Comparison of ENCODE assay signal across 8 cellular contexts in genomic region chr2:135875491-135876065, GRCh38. TPM values are rescaled to one million over a fixed set of nuclear protein-coding genes. Genes with fewer than 3 reads are reported as not detected.
DNase-seq lines count a peak whose midpoint lies in the region; ATAC-seq lines count a peak whose summit lies in the region.

No MANE protein-coding gene starts in this region.

- H2BK120ac ChIP-seq in mesenchymal stem cell (ENCODE audit: low read depth, low read length): no peak overlapping the region

- H3K18ac ChIP-seq in mesenchymal stem cell (ENCODE audit: low read depth in 1 of 2, low read length in 2 of 2): peak overlapping the region in 1 of 2 experiments; percentile 61

- no peak overlapping the region for H4K91ac ChIP-seq in mesenchymal stem cell (ENCODE audit: low read length)

- no peaks in the 10 kb centered on the region for H3K27me3 ChIP-seq in mesenchymal stem cell (ENCODE audit: control insufficient read depth in 1 of 2, insufficient read depth in 1 of 2, low read length in 2 of 2)

- WGBS in mesenchymal stem cell: under 1% methylated on average over 26 of the region's 26 CpGs

- H2BK15ac ChIP-seq in mesenchymal stem cell (ENCODE audit: low read depth, poor library complexity, severe bottlenecking): no peak overlapping the region

- H2AFZ ChIP-seq in mesenchymal stem cell (ENCODE audit: low read depth, low read length): peak overlapping the region; percentile 92

- peak overlapping the region; percentile 81 to 92 for H3K4me3 ChIP-seq in mesenchymal stem cell (ENCODE audit: insufficient read depth in 1 of 2, low read depth in 1 of 2, low read length in 2 of 2)

- peak; percentile 75 for DNase-seq in SIG-M5 treated with dmso at 0.1 percent for 504 hours (lab: John Stamatoyannopoulos, UW; ENCODE audit: unreplicated experiment)
- no peak for DNase-seq in SIG-M5 (lab: John Stamatoyannopoulos, UW)
- peak; percentile 49 for DNase-seq in NCI-H146 treated with DMSO at 0.1 percent for 48 hours (lab: John Stamatoyannopoulos, UW; ENCODE audit: unreplicated experiment)
- peak; percentile 51 to 72 for DNase-seq in activated CD4-positive, alpha-beta T cell treated with anti-CD3 and anti-CD28 coated beads, Interleukin-2, amount 50 U/mL, for 24 hours (ENCODE audit: low read depth in 1 of 2, low spot score in 1 of 2)
- DNase-seq in ecto neural progenitor cell (ENCODE audit: low spot score): peak; percentile 74
- peak; percentile 74 for DNase-seq in mesenchymal stem cell
- DNase-seq in stimulated activated CD8-positive, alpha-beta memory T cell treated with anti-CD3 and anti-CD28 coated beads, Interleukin-15, amount 100 ng/mL, for 4 hours (ENCODE audit: low read depth in 2 of 2): peak; percentile 60 to 61

- peak; percentile 57 for ATAC-seq in HG02798 (IDR thresholded peaks at IDR 0.05; ENCODE audit: poor library complexity, unreplicated experiment)

- no peak overlapping the region for H2AK5ac ChIP-seq in mesenchymal stem cell (ENCODE audit: low read length, severe bottlenecking)

- peak overlapping the region; percentile 29 for H4K8ac ChIP-seq in mesenchymal stem cell (ENCODE audit: low read length)

- peaks cover 0 to 15% of the 10 kb centered on the region in 2 experiments for H3K36me3 ChIP-seq in mesenchymal stem cell (ENCODE audit: control insufficient read depth in 1 of 2, insufficient read depth in 2 of 2, low read depth in 1 of 2, low read length in 2 of 2)

- H3K4ac ChIP-seq in mesenchymal stem cell (ENCODE audit: low read depth in 1 of 2, low read length in 2 of 2): no peak overlapping the region

- no peaks in the 10 kb centered on the region for H3K9me3 ChIP-seq in mesenchymal stem cell (ENCODE audit: control insufficient read depth, low read length)

- peaks cover 13% of the 10 kb centered on the region for H3K79me1 ChIP-seq in mesenchymal stem cell (replicated peaks; ENCODE audit: low read length, poor library complexity, severe bottlenecking)

- H3K4me2 ChIP-seq in mesenchymal stem cell (ENCODE audit: low read length, poor library complexity, severe bottlenecking): peak overlapping the region; percentile 73

- H3K14ac ChIP-seq in mesenchymal stem cell (ENCODE audit: low read length in 2 of 2): no peak overlapping the region

- peaks cover 10% of the 10 kb centered on the region for H3K4me1 ChIP-seq in mesenchymal stem cell (ENCODE audit: control insufficient read depth, insufficient read depth, low read depth, low read length)

- no peak overlapping the region for H2BK5ac ChIP-seq in mesenchymal stem cell (ENCODE audit: low read depth, low read length, poor library complexity, severe bottlenecking)

- H3K23ac ChIP-seq in mesenchymal stem cell (ENCODE audit: low read length in 2 of 2): no peak overlapping the region

- H3K27ac ChIP-seq in mesenchymal stem cell (ENCODE audit: low read length, poor library complexity, severe bottlenecking): no peak overlapping the region

- peak overlapping the region; percentile 92 for H3K9ac ChIP-seq in mesenchymal stem cell (ENCODE audit: low read length)

- peak overlapping the region in 1 of 2 experiments; percentile 63 for H2BK12ac ChIP-seq in mesenchymal stem cell (ENCODE audit: low read length in 2 of 2)

RNA-seq across cellular contexts. Expression of gene MCM6, which starts 0.7 kb away (rescaled TPM):
- 9.1 TPM for polyA plus RNA-seq in mesenchymal stem cell (2013, experiment 1 of 2)
- 9.2 TPM for polyA plus RNA-seq in mesenchymal stem cell (2013, experiment 2 of 2)

RNA-seq across cellular contexts. Expression of gene LCT, which starts 38.6 kb away (rescaled TPM):
- polyA plus RNA-seq in mesenchymal stem cell (2013, experiment 1 of 2): not detected
- not detected for polyA plus RNA-seq in mesenchymal stem cell (2013, experiment 2 of 2)
